1 cellular context compared by ENCODE assay signal in genomic region chr6:27132532-27133280, GRCh38.
A peak's percentile ranks its signal among the peaks of the same experiment; 100 is the strongest.
TF ChIP-seq lines count a peak whose summit lies in the region.

No MANE protein-coding gene starts in this region.

TF ChIP-seq in HEK293, 187 proteins besides CTCF, POLR2A, EP300 and RAD21 (continued from another document and continues in another):
- TF ChIP-seq ZSCAN18 (tag by site-specific recombination; IDR thresholded peaks at IDR 0.05) (no peak), SP7 (tag by site-specific recombination; IDR thresholded peaks at IDR 0.05) (peak; percentile 46; the same call in 1 of the 2 replicates), SP2 (tag by site-specific recombination; IDR thresholded peaks at IDR 0.05) (peak; percentile 88), KLF10 (tag by site-specific recombination; IDR thresholded peaks at IDR 0.05) (no peak; the same call in 1 of the 2 replicates), ZNF692 (tag by site-specific recombination; IDR thresholded peaks at IDR 0.05) (0 out of 2 replicates have a peak, but pooled peaks have one; percentile 50), ZNF660 (tag by site-specific recombination; IDR thresholded peaks at IDR 0.05) (peak; percentile 79), ZNF501 (tag by site-specific recombination; IDR thresholded peaks at IDR 0.05) (peak; percentile 2), ZNF658 (tag by site-specific recombination; IDR thresholded peaks at IDR 0.05) (no peak), ZNF2 (tag by site-specific recombination; IDR thresholded peaks at IDR 0.05) (peak; percentile 72), ZNF513 (tag by site-specific recombination; IDR thresholded peaks at IDR 0.05) (0 out of 2 replicates have a peak, but pooled peaks have one; percentile 5), ZBTB21 (tag by site-specific recombination; IDR thresholded peaks at IDR 0.05) (peak; percentile 47), YY1 (tag by site-specific recombination; IDR thresholded peaks at IDR 0.05) (0 out of 2 replicates have a peak, but pooled peaks have one; percentile 40), KLF1 (tag by site-specific recombination; IDR thresholded peaks at IDR 0.05) (peak; percentile 13; the same call in 1 of the 2 replicates), KLF9 (tag by site-specific recombination; IDR thresholded peaks at IDR 0.05; ENCODE audit: low read depth) (peak; percentile 35), ZNF335 (tag by site-specific recombination; conservative IDR thresholded peaks at IDR 0.05) (peak; percentile 12; the same call in 1 of the 2 replicates), ZNF624 (tag by site-specific recombination; IDR thresholded peaks at IDR 0.05) (0 out of 2 replicates have a peak, but pooled peaks have one; percentile 11), ZNF843 (tag by site-specific recombination; IDR thresholded peaks at IDR 0.05) (0 out of 2 replicates have a peak, but pooled peaks have one; percentile 37), SETDB1 (IDR thresholded peaks at IDR 0.05; ENCODE audit: insufficient read length, low read length) (peak; percentile 60), ZNF76 (tag by site-specific recombination; IDR thresholded peaks at IDR 0.05; ENCODE audit: borderline replicate concordance, low read depth) (no peak), PRDM10 (tag by site-specific recombination; IDR thresholded peaks at IDR 0.05) (0 out of 2 replicates have a peak, but pooled peaks have one; percentile 8), ZBTB8A (tag by site-specific recombination; IDR thresholded peaks at IDR 0.05) (peak; percentile 97), KLF17 (tag by site-specific recombination; IDR thresholded peaks at IDR 0.05) (peak; percentile 48; the same call in 1 of the 2 replicates), ZNF423 (tag by site-specific recombination; IDR thresholded peaks at IDR 0.05) (no peak), ZNF394 (tag by site-specific recombination; IDR thresholded peaks at IDR 0.05; ENCODE audit: borderline replicate concordance) (peak; percentile 94)
- TF ChIP-seq, protein P1, sequence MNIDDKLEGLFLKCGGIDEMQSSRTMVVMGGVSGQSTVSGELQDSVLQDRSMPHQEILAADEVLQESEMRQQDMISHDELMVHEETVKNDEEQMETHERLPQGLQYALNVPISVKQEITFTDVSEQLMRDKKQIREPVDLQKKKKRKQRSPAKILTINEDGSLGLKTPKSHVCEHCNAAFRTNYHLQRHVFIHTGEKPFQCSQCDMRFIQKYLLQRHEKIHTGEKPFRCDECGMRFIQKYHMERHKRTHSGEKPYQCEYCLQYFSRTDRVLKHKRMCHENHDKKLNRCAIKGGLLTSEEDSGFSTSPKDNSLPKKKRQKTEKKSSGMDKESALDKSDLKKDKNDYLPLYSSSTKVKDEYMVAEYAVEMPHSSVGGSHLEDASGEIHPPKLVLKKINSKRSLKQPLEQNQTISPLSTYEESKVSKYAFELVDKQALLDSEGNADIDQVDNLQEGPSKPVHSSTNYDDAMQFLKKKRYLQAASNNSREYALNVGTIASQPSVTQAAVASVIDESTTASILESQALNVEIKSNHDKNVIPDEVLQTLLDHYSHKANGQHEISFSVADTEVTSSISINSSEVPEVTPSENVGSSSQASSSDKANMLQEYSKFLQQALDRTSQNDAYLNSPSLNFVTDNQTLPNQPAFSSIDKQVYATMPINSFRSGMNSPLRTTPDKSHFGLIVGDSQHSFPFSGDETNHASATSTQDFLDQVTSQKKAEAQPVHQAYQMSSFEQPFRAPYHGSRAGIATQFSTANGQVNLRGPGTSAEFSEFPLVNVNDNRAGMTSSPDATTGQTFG (tag by site-specific recombination; IDR thresholded peaks at IDR 0.05; ENCODE audit: borderline replicate concordance) = no peak
- TF ChIP-seq, protein P2, sequence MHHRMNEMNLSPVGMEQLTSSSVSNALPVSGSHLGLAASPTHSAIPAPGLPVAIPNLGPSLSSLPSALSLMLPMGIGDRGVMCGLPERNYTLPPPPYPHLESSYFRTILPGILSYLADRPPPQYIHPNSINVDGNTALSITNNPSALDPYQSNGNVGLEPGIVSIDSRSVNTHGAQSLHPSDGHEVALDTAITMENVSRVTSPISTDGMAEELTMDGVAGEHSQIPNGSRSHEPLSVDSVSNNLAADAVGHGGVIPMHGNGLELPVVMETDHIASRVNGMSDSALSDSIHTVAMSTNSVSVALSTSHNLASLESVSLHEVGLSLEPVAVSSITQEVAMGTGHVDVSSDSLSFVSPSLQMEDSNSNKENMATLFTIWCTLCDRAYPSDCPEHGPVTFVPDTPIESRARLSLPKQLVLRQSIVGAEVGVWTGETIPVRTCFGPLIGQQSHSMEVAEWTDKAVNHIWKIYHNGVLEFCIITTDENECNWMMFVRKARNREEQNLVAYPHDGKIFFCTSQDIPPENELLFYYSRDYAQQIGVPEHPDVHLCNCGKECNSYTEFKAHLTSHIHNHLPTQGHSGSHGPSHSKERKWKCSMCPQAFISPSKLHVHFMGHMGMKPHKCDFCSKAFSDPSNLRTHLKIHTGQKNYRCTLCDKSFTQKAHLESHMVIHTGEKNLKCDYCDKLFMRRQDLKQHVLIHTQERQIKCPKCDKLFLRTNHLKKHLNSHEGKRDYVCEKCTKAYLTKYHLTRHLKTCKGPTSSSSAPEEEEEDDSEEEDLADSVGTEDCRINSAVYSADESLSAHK (tag by site-specific recombination; IDR thresholded peaks at IDR 0.05) = no peak
- TF ChIP-seq, protein P3, sequence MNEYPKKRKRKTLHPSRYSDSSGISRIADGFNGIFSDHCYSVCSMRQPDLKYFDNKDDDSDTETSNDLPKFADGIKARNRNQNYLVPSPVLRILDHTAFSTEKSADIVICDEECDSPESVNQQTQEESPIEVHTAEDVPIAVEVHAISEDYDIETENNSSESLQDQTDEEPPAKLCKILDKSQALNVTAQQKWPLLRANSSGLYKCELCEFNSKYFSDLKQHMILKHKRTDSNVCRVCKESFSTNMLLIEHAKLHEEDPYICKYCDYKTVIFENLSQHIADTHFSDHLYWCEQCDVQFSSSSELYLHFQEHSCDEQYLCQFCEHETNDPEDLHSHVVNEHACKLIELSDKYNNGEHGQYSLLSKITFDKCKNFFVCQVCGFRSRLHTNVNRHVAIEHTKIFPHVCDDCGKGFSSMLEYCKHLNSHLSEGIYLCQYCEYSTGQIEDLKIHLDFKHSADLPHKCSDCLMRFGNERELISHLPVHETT (tag by site-specific recombination; IDR thresholded peaks at IDR 0.05) = 0 out of 2 replicates have a peak, but pooled peaks have one; percentile 14
- TF ChIP-seq, protein P4, sequence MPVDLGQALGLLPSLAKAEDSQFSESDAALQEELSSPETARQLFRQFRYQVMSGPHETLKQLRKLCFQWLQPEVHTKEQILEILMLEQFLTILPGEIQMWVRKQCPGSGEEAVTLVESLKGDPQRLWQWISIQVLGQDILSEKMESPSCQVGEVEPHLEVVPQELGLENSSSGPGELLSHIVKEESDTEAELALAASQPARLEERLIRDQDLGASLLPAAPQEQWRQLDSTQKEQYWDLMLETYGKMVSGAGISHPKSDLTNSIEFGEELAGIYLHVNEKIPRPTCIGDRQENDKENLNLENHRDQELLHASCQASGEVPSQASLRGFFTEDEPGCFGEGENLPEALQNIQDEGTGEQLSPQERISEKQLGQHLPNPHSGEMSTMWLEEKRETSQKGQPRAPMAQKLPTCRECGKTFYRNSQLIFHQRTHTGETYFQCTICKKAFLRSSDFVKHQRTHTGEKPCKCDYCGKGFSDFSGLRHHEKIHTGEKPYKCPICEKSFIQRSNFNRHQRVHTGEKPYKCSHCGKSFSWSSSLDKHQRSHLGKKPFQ (tag by site-specific recombination; IDR thresholded peaks at IDR 0.05) = 0 out of 2 replicates have a peak, but pooled peaks have one; percentile 17
- TF ChIP-seq, protein P5, sequence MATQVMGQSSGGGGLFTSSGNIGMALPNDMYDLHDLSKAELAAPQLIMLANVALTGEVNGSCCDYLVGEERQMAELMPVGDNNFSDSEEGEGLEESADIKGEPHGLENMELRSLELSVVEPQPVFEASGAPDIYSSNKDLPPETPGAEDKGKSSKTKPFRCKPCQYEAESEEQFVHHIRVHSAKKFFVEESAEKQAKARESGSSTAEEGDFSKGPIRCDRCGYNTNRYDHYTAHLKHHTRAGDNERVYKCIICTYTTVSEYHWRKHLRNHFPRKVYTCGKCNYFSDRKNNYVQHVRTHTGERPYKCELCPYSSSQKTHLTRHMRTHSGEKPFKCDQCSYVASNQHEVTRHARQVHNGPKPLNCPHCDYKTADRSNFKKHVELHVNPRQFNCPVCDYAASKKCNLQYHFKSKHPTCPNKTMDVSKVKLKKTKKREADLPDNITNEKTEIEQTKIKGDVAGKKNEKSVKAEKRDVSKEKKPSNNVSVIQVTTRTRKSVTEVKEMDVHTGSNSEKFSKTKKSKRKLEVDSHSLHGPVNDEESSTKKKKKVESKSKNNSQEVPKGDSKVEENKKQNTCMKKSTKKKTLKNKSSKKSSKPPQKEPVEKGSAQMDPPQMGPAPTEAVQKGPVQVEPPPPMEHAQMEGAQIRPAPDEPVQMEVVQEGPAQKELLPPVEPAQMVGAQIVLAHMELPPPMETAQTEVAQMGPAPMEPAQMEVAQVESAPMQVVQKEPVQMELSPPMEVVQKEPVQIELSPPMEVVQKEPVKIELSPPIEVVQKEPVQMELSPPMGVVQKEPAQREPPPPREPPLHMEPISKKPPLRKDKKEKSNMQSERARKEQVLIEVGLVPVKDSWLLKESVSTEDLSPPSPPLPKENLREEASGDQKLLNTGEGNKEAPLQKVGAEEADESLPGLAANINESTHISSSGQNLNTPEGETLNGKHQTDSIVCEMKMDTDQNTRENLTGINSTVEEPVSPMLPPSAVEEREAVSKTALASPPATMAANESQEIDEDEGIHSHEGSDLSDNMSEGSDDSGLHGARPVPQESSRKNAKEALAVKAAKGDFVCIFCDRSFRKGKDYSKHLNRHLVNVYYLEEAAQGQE (tag by site-specific recombination; IDR thresholded peaks at IDR 0.05) = peak; percentile 36; the same call in 1 of the 2 replicates
- TF ChIP-seq, protein P6, sequence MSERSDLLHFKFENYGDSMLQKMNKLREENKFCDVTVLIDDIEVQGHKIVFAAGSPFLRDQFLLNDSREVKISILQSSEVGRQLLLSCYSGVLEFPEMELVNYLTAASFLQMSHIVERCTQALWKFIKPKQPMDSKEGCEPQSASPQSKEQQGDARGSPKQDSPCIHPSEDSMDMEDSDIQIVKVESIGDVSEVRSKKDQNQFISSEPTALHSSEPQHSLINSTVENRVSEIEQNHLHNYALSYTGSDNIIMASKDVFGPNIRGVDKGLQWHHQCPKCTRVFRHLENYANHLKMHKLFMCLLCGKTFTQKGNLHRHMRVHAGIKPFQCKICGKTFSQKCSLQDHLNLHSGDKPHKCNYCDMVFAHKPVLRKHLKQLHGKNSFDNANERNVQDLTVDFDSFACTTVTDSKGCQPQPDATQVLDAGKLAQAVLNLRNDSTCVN (tag by site-specific recombination; optimal IDR thresholded peaks at IDR 0.05) = peak; percentile 55
